9 cellular contexts compared by ENCODE assay signal in genomic region chr2:72826156-72826477, GRCh38. TPM values are rescaled to one million over a fixed set of nuclear protein-coding genes. Genes with fewer than 3 reads are reported as not detected.
DNase-seq lines count a peak whose midpoint lies in the region; ATAC-seq and TF ChIP-seq lines count a peak whose summit lies in the region.
"Had no signal": no experiment of that assay in that cellular context is flagged by ENCODE, and none has a peak within 500 bp of the region (broad histone marks: within the 10 kb centered on the region; RNA-seq: fewer than 3 reads in every experiment).

No MANE protein-coding gene starts in this region.

- POLR2A ChIA-PET in HEK293 (lab: Yijun Ruan, JAX) = no interaction called here
- POLR2A ChIA-PET in activated CD8-positive, alpha-beta T cell treated with anti-CD3 and anti-CD28 coated beads for 36 hours (lab: Charles Lee) = no interaction called here

- peaks cover 32% of the 10 kb centered on the region for H3K4me1 Mint-ChIP-seq in activated CD8-positive, alpha-beta T cell treated with anti-CD3 and anti-CD28 coated beads for 36 hours (ENCODE audit: low read depth)
- H3K4me1 Mint-ChIP-seq in glutamatergic neuron (ENCODE audit: low read depth, unreplicated experiment) = no peaks in the 10 kb centered on the region

- H3K27me3 ChIP-seq in spleen (replicated peaks in 1 of 7) = peaks cover 0 to 13% (median 0%) of the 10 kb centered on the region in 7 donors

- H3K27ac Mint-ChIP-seq in activated CD8-positive, alpha-beta T cell treated with anti-CD3 and anti-CD28 coated beads for 36 hours = no peak overlapping the region
- peak overlapping the region; percentile 93 for H3K27ac Mint-ChIP-seq in glutamatergic neuron (ENCODE audit: unreplicated experiment)

- H3K9me3 ChIP-seq in HEK293 (ENCODE audit: control insufficient read depth, insufficient read depth, low read depth, low read length) (no peaks in the 10 kb centered on the region), spleen (no peaks in the 10 kb centered on the region)

- H3K27me3 Mint-ChIP-seq in activated CD8-positive, alpha-beta T cell treated with anti-CD3 and anti-CD28 coated beads for 36 hours = peaks cover 4% of the 10 kb centered on the region
- H3K27me3 Mint-ChIP-seq in glutamatergic neuron (ENCODE audit: unreplicated experiment) = peaks cover 8% of the 10 kb centered on the region

- peaks cover 5% of the 10 kb centered on the region for H3K36me3 Mint-ChIP-seq in activated CD8-positive, alpha-beta T cell treated with anti-CD3 and anti-CD28 coated beads for 36 hours (ENCODE audit: low read depth)
- no peaks in the 10 kb centered on the region for H3K36me3 Mint-ChIP-seq in glutamatergic neuron (ENCODE audit: unreplicated experiment)

- no peaks in the 10 kb centered on the region for H3K9me3 Mint-ChIP-seq in activated CD8-positive, alpha-beta T cell treated with anti-CD3 and anti-CD28 coated beads for 36 hours
- H3K9me3 Mint-ChIP-seq in glutamatergic neuron (ENCODE audit: unreplicated experiment) = peaks cover 4% of the 10 kb centered on the region

- H3K4me1 ChIP-seq in HEK293 (ENCODE audit: control insufficient read depth, insufficient read depth, low read length) = peaks cover 13% of the 10 kb centered on the region; the same call in 1 of the 2 replicates
- H3K4me1 ChIP-seq in spleen = peaks cover 10 to 27% (median 19%) of the 10 kb centered on the region in 6 donors

- intact Hi-C loops in activated CD8-positive, alpha-beta T cell treated with anti-CD3 and anti-CD28 coated beads for 36 hours (cut with micrococcal nuclease) = no loop called here
- intact Hi-C loops in spleen (cut with DNase I; ENCODE audit: low total_unique reads) = no loop called here

- no peak for TF ChIP-seq POLR2A in spleen (IDR thresholded peaks at IDR 0.05)

- peak overlapping the region; percentile 91 for H3K4me3 Mint-ChIP-seq in activated CD8-positive, alpha-beta T cell treated with anti-CD3 and anti-CD28 coated beads for 36 hours
- peak overlapping the region; percentile 96 for H3K4me3 Mint-ChIP-seq in glutamatergic neuron (ENCODE audit: unreplicated experiment)

- CTCF ChIA-PET in HEK293 (lab: Yijun Ruan, JAX) = interaction anchor here (0.6 kb wide), 1 partner anchor 43 kb away, joined by 3 read pairs; no protein-coding TSS in a partner anchor
- CTCF ChIA-PET in activated CD8-positive, alpha-beta T cell treated with anti-CD3 and anti-CD28 coated beads for 36 hours (lab: Charles Lee) = no interaction called here

- H3K27ac ChIP-seq in HEK293 (ENCODE audit: extremely low read depth, low read depth, low read length) (no peak overlapping the region; the same call in 1 of the 2 replicates), spleen (peak overlapping the region in 2 of 8 donors; percentile 80 to 82)

- no peak for DNase-seq in activated CD8-positive, alpha-beta T cell treated with anti-CD3 and anti-CD28 coated beads for 36 hours
- no peak for DNase-seq in glutamatergic neuron
- no peak for DNase-seq in spleen
- no peak for DNase-seq in SK-N-DZ (ENCODE audit: low spot score)
- DNase-seq in CD1c-positive myeloid dendritic cell (ENCODE audit: extremely low spot score) = no peak
- no peak for DNase-seq in NCI-H446 (lab: John Stamatoyannopoulos, UW)
- DNase-seq: cortex of kidney had no signal

- H3K36me3 ChIP-seq in HEK293 (ENCODE audit: control insufficient read depth in 2 of 2, insufficient read depth in 1 of 2, low read length in 2 of 2) = peaks cover 0 to 5% of the 10 kb centered on the region in 2 experiments; a peak in 1 of 3 replicates
- H3K36me3 ChIP-seq in spleen = no peaks in the 10 kb centered on the region

- no peak for ATAC-seq in activated CD8-positive, alpha-beta T cell treated with anti-CD3 and anti-CD28 coated beads for 36 hours
- no peak for ATAC-seq in GM21390 (IDR thresholded peaks at IDR 0.05; ENCODE audit: unreplicated experiment)

- H3K4me3 ChIP-seq in HEK293 (ENCODE audit: low read depth, low read length) (no peak overlapping the region), spleen (peak overlapping the region; percentile 69 to 87 (median 82))

- 68 to 71% (median 70%) methylated on average over 10 of the region's 10 CpGs for WGBS in spleen, 5 donors

- TF ChIP-seq CTCF in HEK293 (tag by site-specific recombination; IDR thresholded peaks at IDR 0.05) (no peak), glutamatergic neuron (IDR thresholded peaks at IDR 0.05; ENCODE audit: partially characterized antibody, unreplicated experiment) (no peak), spleen (IDR thresholded peaks at IDR 0.05 in 8 of 11, conservative IDR thresholded peaks at IDR 0.05 in 3 of 11) (no peak)
- TF ChIP-seq CTCF in activated CD8-positive, alpha-beta T cell treated with anti-CD3 and anti-CD28 coated beads for 36 hours (IDR thresholded peaks at IDR 0.05) = no peak

TF ChIP-seq in HEK293, 187 proteins besides CTCF, POLR2A, EP300 and RAD21:
- TF ChIP-seq ZNF510 (tag by site-specific recombination; IDR thresholded peaks at IDR 0.05; ENCODE audit: insufficient replicate concordance) (no peak), ZBTB17 (tag by site-specific recombination; IDR thresholded peaks at IDR 0.05) (0 out of 2 replicates have a peak, but pooled peaks have one; percentile 8), ZNF148 (tag by site-specific recombination; IDR thresholded peaks at IDR 0.05; ENCODE audit: borderline replicate concordance) (no peak), ZNF362 (tag by site-specific recombination; IDR thresholded peaks at IDR 0.05) (no peak)
TF ChIP-seq in HEK293: peak in this region for 1.

RNA-seq across cellular contexts. Expression of gene EXOC6B, which starts 0.3 kb away (rescaled TPM):
- 1 to 10 TPM; 6.2 to 8.3 TPM for total RNA-seq in activated CD8-positive, alpha-beta T cell treated with anti-CD3 and anti-CD28 coated beads for 36 hours
- 34.5 TPM for total RNA-seq in glutamatergic neuron (ENCODE audit: unreplicated experiment)
- 10 to 100 TPM; 13.7 to 27.9 (median 23.0) TPM for total RNA-seq in spleen
- polyA plus RNA-seq in spleen = 1 to 10 TPM; 1.0 to 2.7 (median 1.5) TPM
- polyA plus RNA-seq in SK-N-DZ (2014; cell fraction: cytosol; rRNA removed) = 7.2 and 8.0 TPM in 2 replicates
- 7.8 and 11.7 TPM in 2 replicates for polyA plus RNA-seq in SK-N-DZ (2014; cell fraction: nucleus; rRNA removed)
